Comparison of ENCODE assay signal across 8 cellular contexts in the genomic region with DNA sequence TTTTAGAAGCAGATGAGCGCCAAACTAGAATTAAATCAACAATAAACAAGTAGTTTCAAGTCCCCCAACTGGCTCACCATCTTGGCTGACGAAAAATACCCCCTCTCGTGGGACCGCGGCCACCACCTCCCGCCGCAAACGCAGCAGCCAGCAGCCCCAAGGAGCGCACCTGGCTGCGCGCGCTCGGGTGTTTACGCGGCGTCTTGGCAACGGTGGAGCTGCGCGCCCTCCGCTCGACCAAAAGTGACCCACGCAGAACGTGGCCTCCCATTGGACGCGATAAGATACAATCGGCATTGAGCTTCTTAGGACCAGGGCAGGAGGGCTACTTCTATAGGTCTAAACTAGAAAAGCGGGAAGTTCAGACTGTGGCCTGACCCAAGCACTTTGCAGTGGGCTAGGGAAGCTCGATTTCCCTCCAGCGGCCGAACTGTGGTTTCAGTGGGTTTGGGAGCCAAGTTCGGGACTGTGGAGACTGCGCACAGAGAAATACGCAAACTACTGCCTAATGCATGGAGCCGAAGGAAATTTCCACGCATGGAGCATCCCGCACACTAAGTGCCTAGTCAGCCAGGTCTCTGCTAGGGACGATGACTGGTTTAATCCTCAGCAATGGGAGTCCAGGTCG. TPM values are rescaled to one million over a fixed set of nuclear protein-coding genes. Genes with fewer than 3 reads are reported as not detected.
DNase-seq lines count a peak whose midpoint lies in the region; ATAC-seq and TF ChIP-seq lines count a peak whose summit lies in the region.

A gene with protein sequence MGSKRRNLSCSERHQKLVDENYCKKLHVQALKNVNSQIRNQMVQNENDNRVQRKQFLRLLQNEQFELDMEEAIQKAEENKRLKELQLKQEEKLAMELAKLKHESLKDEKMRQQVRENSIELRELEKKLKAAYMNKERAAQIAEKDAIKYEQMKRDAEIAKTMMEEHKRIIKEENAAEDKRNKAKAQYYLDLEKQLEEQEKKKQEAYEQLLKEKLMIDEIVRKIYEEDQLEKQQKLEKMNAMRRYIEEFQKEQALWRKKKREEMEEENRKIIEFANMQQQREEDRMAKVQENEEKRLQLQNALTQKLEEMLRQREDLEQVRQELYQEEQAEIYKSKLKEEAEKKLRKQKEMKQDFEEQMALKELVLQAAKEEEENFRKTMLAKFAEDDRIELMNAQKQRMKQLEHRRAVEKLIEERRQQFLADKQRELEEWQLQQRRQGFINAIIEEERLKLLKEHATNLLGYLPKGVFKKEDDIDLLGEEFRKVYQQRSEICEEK (minus strand): TSS at position 245 of the 628 bp plus-strand sequence. CDS start 165 bp downstream, at position 80.

- in situ Hi-C loops in Panc1 (cut with HindIII; ENCODE audit: low pct_unique_long_range_greater_than_20kb, low sequenced_read_pairs), result no loop called here

- intact Hi-C loops in Panc1 (cut with micrococcal nuclease; ENCODE audit: unreplicated experiment), result no loop called here

- H3K27me3 ChIP-seq in DOHH2 (ENCODE audit: control insufficient read depth, low read length) (no peaks in the 10 kb centered on the region), Panc1 (ENCODE audit: control insufficient read depth, insufficient read depth, low read length) (no peaks in the 10 kb centered on the region)

- peak within 1 kb of the TSS; percentile 33 for H3K27ac Mint-ChIP-seq in activated T-helper 17 cell treated with anti-CD3 and anti-CD28 coated beads, Interleukin-2, amount 50 U/mL, for 72 hours
- peak within 1 kb of the TSS in 9 of 10 donors; percentile 31 to 88 (median 63) for H3K27ac Mint-ChIP-seq in naive thymus-derived CD8-positive, alpha-beta T cell

- H3F3A ChIP-seq in DOHH2 (ENCODE audit: control insufficient read depth, insufficient read depth), result peaks cover 11% of the 10 kb centered on the region

- no TSS peak for BruUV-seq in Panc1 (replicated peaks; lab: Mats Ljungman, UMichigan)

- H3K27ac ChIP-seq in DOHH2 (ENCODE audit: low read depth, low read length) (peak within 1 kb of the TSS; percentile 56), Panc1 (ENCODE audit: low read length) (peak within 1 kb of the TSS; percentile 64)

- ATAC-seq in GM21723 (IDR thresholded peaks at IDR 0.05; ENCODE audit: unreplicated experiment) (peak; percentile 99), Panc1 (peak; percentile 100)
- ATAC-seq in activated T-helper 17 cell treated with anti-CD3 and anti-CD28 coated beads, Interleukin-2, amount 50 U/mL, for 72 hours (replicated peaks), result peak; percentile 94
- peak; percentile 86 to 93 for ATAC-seq in naive thymus-derived CD8-positive, alpha-beta T cell
- ATAC-seq in stimulated activated naive CD8-positive, alpha-beta T cell treated with anti-CD3 and anti-CD28 coated beads, Interleukin-15, Interleukin-2, amounts not matched to agents 100 U/mL and 50 U/mL, for 24 hours, result peak; percentile 99

- H3K4me1 Mint-ChIP-seq in activated T-helper 17 cell treated with anti-CD3 and anti-CD28 coated beads, Interleukin-2, amount 50 U/mL, for 72 hours, result peaks cover 18% of the 10 kb centered on the region
- H3K4me1 Mint-ChIP-seq in naive thymus-derived CD8-positive, alpha-beta T cell, result peaks cover 15 to 31% (median 29%) of the 10 kb centered on the region in 4 donors

- no peaks in the 10 kb centered on the region for H3K9me3 Mint-ChIP-seq in activated T-helper 17 cell treated with anti-CD3 and anti-CD28 coated beads, Interleukin-2, amount 50 U/mL, for 72 hours
- H3K9me3 Mint-ChIP-seq in naive thymus-derived CD8-positive, alpha-beta T cell, result no peaks in the 10 kb centered on the region

- peak within 1 kb of the TSS; percentile 83 for H3K4me3 ChIP-seq in DOHH2 (ENCODE audit: low read length)
- H3K4me3 ChIP-seq in Panc1 (ENCODE audit: low read depth in 2 of 2, low read length in 2 of 2), result peak within 1 kb of the TSS; percentile 65 to 83
- peak within 1 kb of the TSS; percentile 72 for H3K4me3 ChIP-seq in fibroblast of pulmonary artery (replicated peaks; ENCODE audit: low read depth, low read length)

- H3K4me1 ChIP-seq in DOHH2 (ENCODE audit: control insufficient read depth, low read length) (peaks cover 44% of the 10 kb centered on the region), Panc1 (ENCODE audit: control insufficient read depth, insufficient read depth, low read length) (no peaks in the 10 kb centered on the region; the same call in 1 of the 2 replicates)

- CTCF ChIA-PET in Panc1 (lab: Charles Lee), result interaction anchor here (0.6 to 0.7 kb wide), 3 partner anchors 26 to 462 kb away, joined by 3 read pairs; no protein-coding TSS in a partner anchor

- H3K36me3 ChIP-seq in DOHH2 (ENCODE audit: control insufficient read depth, low read length) (peaks cover 3% of the 10 kb centered on the region; the same call in 1 of the 2 replicates), Panc1 (ENCODE audit: control insufficient read depth, insufficient read depth, low read length) (no peaks in the 10 kb centered on the region)

- peak within 1 kb of the TSS; percentile 84 for H3K4me2 ChIP-seq in DOHH2 (ENCODE audit: low read length)

- TF ChIP-seq CTCF in DOHH2 (IDR thresholded peaks at IDR 0.05; ENCODE audit: low read depth, low read length, poor library complexity, severe bottlenecking), result no peak
- no peak for TF ChIP-seq CTCF in Panc1 (IDR thresholded peaks at IDR 0.05)
- no peak for TF ChIP-seq CTCF in fibroblast of pulmonary artery (IDR thresholded peaks at IDR 0.05; ENCODE audit: low read length, missing control alignments)

- DNase-seq in Panc1 (ENCODE audit: low read depth, low spot score) (peak; percentile 95), fibroblast of pulmonary artery (ENCODE audit: low read depth) (peak; percentile 97)
- DNase-seq in naive thymus-derived CD8-positive, alpha-beta T cell, result peak; percentile 56 to 82 (median 67)
- peak; percentile 80 for DNase-seq in stimulated activated naive CD8-positive, alpha-beta T cell treated with anti-CD3 and anti-CD28 coated beads, Interleukin-15, Interleukin-2, amounts not matched to agents 100 U/mL and 50 U/mL, for 24 hours

- H3K9me2 ChIP-seq in DOHH2 (replicated peaks; ENCODE audit: control insufficient read depth, low read length), result no peaks in the 10 kb centered on the region

- no peak for TF ChIP-seq EP300 in Ishikawa (IDR thresholded peaks at IDR 0.05; ENCODE audit: borderline replicate concordance)

- no peak; the same call in 1 of the 2 replicates for TF ChIP-seq RAD21 in Ishikawa (IDR thresholded peaks at IDR 0.05; ENCODE audit: low read depth)

- POLR2A ChIA-PET in Panc1 (lab: Charles Lee), result interaction anchor here (0.6 to 1.1 kb wide), 4 partner anchors 82 to 422 kb away, joined by 3 to 12 read pairs (median 4); no protein-coding TSS in a partner anchor
- POLR2A ChIA-PET in naive thymus-derived CD8-positive, alpha-beta T cell (lab: Charles Lee), result interaction anchor here (0.7 kb wide), 1 partner anchor 10 kb away, joined by 3 read pairs; no protein-coding TSS in a partner anchor

- no peaks in the 10 kb centered on the region for H3K36me3 Mint-ChIP-seq in activated T-helper 17 cell treated with anti-CD3 and anti-CD28 coated beads, Interleukin-2, amount 50 U/mL, for 72 hours (ENCODE audit: low read depth)
- H3K36me3 Mint-ChIP-seq in naive thymus-derived CD8-positive, alpha-beta T cell, result no peaks in the 10 kb centered on the region

- peak within 1 kb of the TSS; percentile 89 for H3K4me3 Mint-ChIP-seq in activated T-helper 17 cell treated with anti-CD3 and anti-CD28 coated beads, Interleukin-2, amount 50 U/mL, for 72 hours
- peak within 1 kb of the TSS; percentile 75 to 91 (median 88) for H3K4me3 Mint-ChIP-seq in naive thymus-derived CD8-positive, alpha-beta T cell

- H3K9me3 ChIP-seq in DOHH2 (ENCODE audit: control insufficient read depth, insufficient read depth, low read length), result no peaks in the 10 kb centered on the region
- no peaks in the 10 kb centered on the region for H3K9me3 ChIP-seq in Panc1 (ENCODE audit: control insufficient read depth, insufficient read depth, low read depth, low read length)

- H3K27me3 Mint-ChIP-seq in activated T-helper 17 cell treated with anti-CD3 and anti-CD28 coated beads, Interleukin-2, amount 50 U/mL, for 72 hours, result peaks cover 23% of the 10 kb centered on the region
- peaks cover 7 to 26% (median 12%) of the 10 kb centered on the region in 5 donors for H3K27me3 Mint-ChIP-seq in naive thymus-derived CD8-positive, alpha-beta T cell

- H3K79me2 ChIP-seq in DOHH2 (ENCODE audit: control insufficient read depth, low read length), result no peaks in the 10 kb centered on the region

- no peaks in the 10 kb centered on the region for H4K20me1 ChIP-seq in DOHH2 (ENCODE audit: control insufficient read depth, insufficient read depth, low read depth, low read length)

TF ChIP-seq in Ishikawa, 13 proteins besides CTCF, POLR2A, EP300 and RAD21:
- TF ChIP-seq ZBTB7A (IDR thresholded peaks at IDR 0.05; ENCODE audit: low read depth), result no peak
- TF ChIP-seq EGR1 (IDR thresholded peaks at IDR 0.05), result no peak
- TF ChIP-seq, protein P1, sequence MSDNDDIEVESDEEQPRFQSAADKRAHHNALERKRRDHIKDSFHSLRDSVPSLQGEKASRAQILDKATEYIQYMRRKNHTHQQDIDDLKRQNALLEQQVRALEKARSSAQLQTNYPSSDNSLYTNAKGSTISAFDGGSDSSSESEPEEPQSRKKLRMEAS (IDR thresholded peaks at IDR 0.05), result peak; percentile 97
- peak; percentile 32; the same call in 1 of the 2 replicates for TF ChIP-seq NFIC (IDR thresholded peaks at IDR 0.05)
- no peak for TF ChIP-seq TEAD4 (IDR thresholded peaks at IDR 0.05)
- peak; percentile 41; the same call in 1 of the 2 replicates for TF ChIP-seq TAF1 (IDR thresholded peaks at IDR 0.05; ENCODE audit: low read depth)
- peak; percentile 67; the same call in 1 of the 2 replicates for TF ChIP-seq TCF12 (IDR thresholded peaks at IDR 0.05; ENCODE audit: low read depth)

RNA-seq across cellular contexts. Expression of the gene that starts here (rescaled TPM):
- total RNA-seq in Panc1 (2021; ENCODE audit: unreplicated experiment), result 3.8 TPM
- 1.7 TPM for polyA plus RNA-seq in Panc1 (2012; ENCODE audit: insufficient read length)
- total RNA-seq in activated T-helper 17 cell treated with anti-CD3 and anti-CD28 coated beads, Interleukin-2, amount 50 U/mL, for 72 hours, result not detected
- not detected for total RNA-seq in naive thymus-derived CD8-positive, alpha-beta T cell
- not detected for polyA plus RNA-seq in naive thymus-derived CD8-positive, alpha-beta T cell

Comparison
In these comparisons a context has a peak if more than half of its experiments do, and no peak if none do; other contexts are left out.
1. Peak in every context shown above with its lines: DNase-seq, ATAC-seq, H3K4me3 ChIP-seq and H3K27ac ChIP-seq.
2. Peak in ATAC-seq in activated T-helper 17 cell treated with anti-CD3 and anti-CD28 coated beads, Interleukin-2, amount 50 U/mL, for 72 hours; RNA of the gene not detected or under 1 TPM.
3. Peak in DNase-seq and ATAC-seq in naive thymus-derived CD8-positive, alpha-beta T cell; RNA of the gene not detected or under 1 TPM.